Comparison of ENCODE assay signal across 16 cellular contexts in the genomic region with DNA sequence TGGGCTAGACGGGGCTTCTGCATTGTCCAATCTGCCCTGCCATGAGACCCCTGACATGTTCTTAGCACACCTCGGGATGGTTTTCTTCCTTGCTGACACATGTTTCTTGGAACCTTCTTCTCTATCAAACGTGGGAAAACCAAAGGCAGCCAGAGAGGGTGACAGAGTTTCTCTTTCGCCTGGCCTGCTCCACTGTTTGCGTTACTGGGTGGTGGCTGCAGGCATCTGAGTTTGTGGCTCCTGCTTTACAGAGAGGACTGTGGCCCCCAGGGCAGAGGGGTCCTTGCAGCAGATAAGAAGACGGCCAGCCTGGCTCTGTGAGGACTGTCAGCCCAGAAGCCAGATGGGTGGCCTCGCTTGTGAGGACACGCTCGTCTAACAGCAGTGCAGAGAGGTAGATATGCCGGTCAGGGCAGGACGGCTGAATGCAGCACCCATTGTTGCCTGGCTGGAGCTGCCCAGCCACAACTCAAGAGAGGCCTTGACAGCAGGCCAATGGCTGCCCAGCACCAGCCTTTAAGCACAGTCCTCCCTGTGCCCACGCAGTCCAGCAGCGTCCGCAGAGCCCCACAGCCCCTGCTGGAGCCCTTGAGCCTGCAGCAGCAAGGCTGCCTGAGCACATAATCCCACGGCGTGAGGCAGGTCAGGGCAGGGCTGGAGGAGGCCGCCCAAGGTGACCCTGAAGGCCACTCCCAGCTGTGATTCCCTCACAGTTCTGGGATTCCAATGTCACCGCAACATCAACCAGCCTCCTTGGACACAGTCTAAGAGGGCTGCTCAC. TPM values are rescaled to one million over a fixed set of nuclear protein-coding genes. Genes with fewer than 3 reads are reported as not detected.
DNase-seq lines count a peak whose midpoint lies in the region; ATAC-seq and TF ChIP-seq lines count a peak whose summit lies in the region.
"Had no signal": no experiment of that assay in that cellular context is flagged by ENCODE, and none has a peak within 500 bp of the region (broad histone marks: within the 10 kb centered on the region; RNA-seq: fewer than 3 reads in every experiment).

No MANE protein-coding gene starts in this region.

- peaks cover 69% of the 10 kb centered on the region for H3K4me1 ChIP-seq in body of pancreas
- peaks cover 77% of the 10 kb centered on the region for H3K4me1 ChIP-seq in left ventricle myocardium inferior
- no peaks in the 10 kb centered on the region for H3K4me1 ChIP-seq in prostate gland (replicated peaks)

- H3K4me3 ChIP-seq in body of pancreas (no peak overlapping the region), left ventricle myocardium inferior (no peak overlapping the region), prostate gland (no peak overlapping the region)

- H3K27ac Mint-ChIP-seq in T-helper 17 cell = peak overlapping the region; percentile 72

- peaks cover 9% of the 10 kb centered on the region for H3K36me3 Mint-ChIP-seq in T-helper 17 cell (ENCODE audit: low read depth)

- no peaks in the 10 kb centered on the region for H3K27me3 Mint-ChIP-seq in T-helper 17 cell
- H3K27me3 Mint-ChIP-seq: CD8-positive, alpha-beta memory T cell had no signal

- 46 to 48% methylated on average over 14 to 18 of the region's 18 CpGs for WGBS in body of pancreas, 2 donors
- 74% methylated on average over 14 of the region's 18 CpGs for WGBS in prostate gland

- H3K27ac ChIP-seq in body of pancreas (peak overlapping the region in 3 of 4 donors; percentile 26 to 66 (median 28)), left ventricle myocardium inferior (replicated peaks) (peak overlapping the region; percentile 89), prostate gland (no peak overlapping the region)

- H3K9me3 ChIP-seq in T-helper 17 cell (ENCODE audit: control insufficient read depth, low read length, poor library complexity, severe bottlenecking) = no peaks in the 10 kb centered on the region
- H3K9me3 ChIP-seq in body of pancreas = no peaks in the 10 kb centered on the region
- H3K9me3 ChIP-seq in left ventricle myocardium inferior (replicated peaks) = no peaks in the 10 kb centered on the region
- H3K9me3 ChIP-seq in prostate gland = no peaks in the 10 kb centered on the region
- H3K9me3 ChIP-seq: BE2C had no signal

- H3K27me3 ChIP-seq in body of pancreas (no peaks in the 10 kb centered on the region), left ventricle myocardium inferior (ENCODE audit: low read depth) (no peaks in the 10 kb centered on the region), prostate gland (replicated peaks; ENCODE audit: insufficient read depth) (no peaks in the 10 kb centered on the region)
- H3K27me3 ChIP-seq: BE2C had no signal

- TF ChIP-seq POLR2A in body of pancreas (IDR thresholded peaks at IDR 0.05) = no peak
- TF ChIP-seq POLR2A in prostate gland (IDR thresholded peaks at IDR 0.05) = no peak

- intact Hi-C loops in body of pancreas (cut with DNase I) (no loop called here), left ventricle myocardium inferior (cut with micrococcal nuclease) (loop anchor here (10.0 kb wide), 1 partner anchor 134 kb away; a partner anchor contains a TSS), prostate gland (cut with DNase I) (loop anchor here (10.0 kb wide), 1 partner anchor 134 kb away; a partner anchor contains a TSS)

- peak overlapping the region; percentile 83 for H3K4me3 Mint-ChIP-seq in T-helper 17 cell
- H3K4me3 Mint-ChIP-seq: CD8-positive, alpha-beta memory T cell had no signal

- H3K4me1 Mint-ChIP-seq in T-helper 17 cell = peaks cover 10% of the 10 kb centered on the region

- DNase-seq in T-helper 17 cell = no peak
- peak in 1 of 4 donors; percentile 40 for DNase-seq in body of pancreas
- no peak for DNase-seq in left ventricle myocardium inferior
- DNase-seq in prostate gland (ENCODE audit: low spot score) = peak; percentile 26
- DNase-seq in NCI-H2029 (lab: John Stamatoyannopoulos, UW) = no peak
- no peak for DNase-seq in DMS79 treated with DMSO at 0.1 percent for 48 hours (lab: John Stamatoyannopoulos, UW)
- DNase-seq: BE2C; CD8-positive, alpha-beta memory T cell; DMS 273 treated with DMSO at 0.1 percent for 48 hours; KG1; NCI-H1048; NCI-H146; NCI-H446 treated with DMSO at 0.1 percent for 48 hours; NCI-H774; SHP77 had no signal

- no peak for ATAC-seq in T-helper 17 cell
- ATAC-seq in body of pancreas = peak; percentile 6
- no peak for ATAC-seq in GM21825 (IDR thresholded peaks at IDR 0.05; ENCODE audit: unreplicated experiment)

- H3K36me3 ChIP-seq in body of pancreas (replicated peaks in 1 of 2; ENCODE audit: insufficient read depth in 1 of 2, low read depth in 2 of 2) = peaks cover 0 to 7% of the 10 kb centered on the region in 2 donors
- peaks cover 57% of the 10 kb centered on the region for H3K36me3 ChIP-seq in left ventricle myocardium inferior
- no peaks in the 10 kb centered on the region for H3K36me3 ChIP-seq in prostate gland
- H3K36me3 ChIP-seq: BE2C had no signal

- no peak for TF ChIP-seq CTCF in body of pancreas (IDR thresholded peaks at IDR 0.05)
- TF ChIP-seq CTCF in left ventricle myocardium inferior (IDR thresholded peaks at IDR 0.05; ENCODE audit: borderline replicate concordance) = no peak
- TF ChIP-seq CTCF in prostate gland (IDR thresholded peaks at IDR 0.05) = no peak

RNA-seq across cellular contexts. Expression of a gene that starts 15.0 kb away (rescaled TPM):
- 1 to 10 TPM; 1.9 to 2.2 TPM for total RNA-seq in T-helper 17 cell
- 1 to 10 TPM in 1 of 2 donors, under 1 TPM in 1; 0.52 to 3.0 TPM for total RNA-seq in body of pancreas
- total RNA-seq in left ventricle myocardium inferior = 2.7 TPM
- total RNA-seq in prostate gland = 1 to 10 TPM; 1.2 to 2.2 TPM

Comparison
In these comparisons a context has a peak if more than half of its experiments do, and no peak if none do; other contexts are left out.
1. H3K27ac ChIP-seq: peak in body of pancreas (3 of 4) and left ventricle myocardium inferior (single experiment); none in prostate gland (0 of 2).